1 cellular context compared by ENCODE assay signal in genomic region chr20:4973330-4974097, GRCh38.
TF ChIP-seq lines count a peak whose summit lies in the region.

No MANE protein-coding gene starts in this region.

TF ChIP-seq in GM23338, 12 proteins besides CTCF, POLR2A, EP300 and RAD21 (continued from another document):
- no peak for TF ChIP-seq ZNF462 (CRISPR knock-in tag; IDR thresholded peaks at IDR 0.05)
- TF ChIP-seq POLR2AphosphoS5 (IDR thresholded peaks at IDR 0.05; ENCODE audit: low read depth) = no peak
- TF ChIP-seq, protein P1, sequence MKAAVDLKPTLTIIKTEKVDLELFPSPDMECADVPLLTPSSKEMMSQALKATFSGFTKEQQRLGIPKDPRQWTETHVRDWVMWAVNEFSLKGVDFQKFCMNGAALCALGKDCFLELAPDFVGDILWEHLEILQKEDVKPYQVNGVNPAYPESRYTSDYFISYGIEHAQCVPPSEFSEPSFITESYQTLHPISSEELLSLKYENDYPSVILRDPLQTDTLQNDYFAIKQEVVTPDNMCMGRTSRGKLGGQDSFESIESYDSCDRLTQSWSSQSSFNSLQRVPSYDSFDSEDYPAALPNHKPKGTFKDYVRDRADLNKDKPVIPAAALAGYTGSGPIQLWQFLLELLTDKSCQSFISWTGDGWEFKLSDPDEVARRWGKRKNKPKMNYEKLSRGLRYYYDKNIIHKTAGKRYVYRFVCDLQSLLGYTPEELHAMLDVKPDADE (IDR thresholded peaks at IDR 0.05) = no peak
- no peak for TF ChIP-seq JUNB (IDR thresholded peaks at IDR 0.05; ENCODE audit: unreplicated experiment)
- TF ChIP-seq REST (IDR thresholded peaks at IDR 0.05; ENCODE audit: unreplicated experiment) = no peak
- no peak for TF ChIP-seq CREB1 (CRISPR knock-in tag; IDR thresholded peaks at IDR 0.05; ENCODE audit: low read depth)
- no peak for TF ChIP-seq NANOG (IDR thresholded peaks at IDR 0.05; ENCODE audit: borderline replicate concordance)
